Comparison of ENCODE assay signal across 8 cellular contexts in genomic region chr12:75480469-75480949, GRCh38. TPM values are rescaled to one million over a fixed set of nuclear protein-coding genes. Genes with fewer than 3 reads are reported as not detected.
DNase-seq lines count a peak whose midpoint lies in the region; ATAC-seq, FAIRE-seq and TF ChIP-seq lines count a peak whose summit lies in the region.

Gene GLIPR1, plus strand, starts transcription at chr12:75480755. Its CDS starts 126 bp downstream, at chr12:75480881.

- ATAC-seq in lower lobe of right lung = peak; percentile 87 to 91

- no peak for TF ChIP-seq POLR2A in H54 (IDR thresholded peaks at IDR 0.05; ENCODE audit: low read depth, low read length)

- peaks cover 13% of the 10 kb centered on the region for H3K4me1 ChIP-seq in MM.1S (ENCODE audit: low read length)
- peaks cover 43% of the 10 kb centered on the region for H3K4me1 ChIP-seq in lower lobe of right lung

- H3K9me2 ChIP-seq in MM.1S (replicated peaks; ENCODE audit: insufficient read depth, low read length) = no peaks in the 10 kb centered on the region

- no peaks in the 10 kb centered on the region for H4K20me1 ChIP-seq in MM.1S (ENCODE audit: insufficient read depth, low read length)

- DNase-seq in G401 (ENCODE audit: low spot score) (peak; percentile 64), H54 (ENCODE audit: insufficient read length, low spot score) (peak; percentile 42), MM.1S (peak; percentile 77), cerebellum (ENCODE audit: low spot score) (peak; percentile 8), lower lobe of right lung (peak; percentile 73), NCI-H1105 treated with DMSO at 0.1 percent for 48 hours (lab: John Stamatoyannopoulos, UW) (no peak)
- peak; percentile 58 for DNase-seq in activated CD4-positive, alpha-beta T cell treated with anti-CD3 and anti-CD28 coated beads for 24 hours (ENCODE audit: low read depth in 2 of 2)
- DNase-seq in stimulated activated CD4-positive, alpha-beta T cell treated with anti-CD3 and anti-CD28 coated beads, TNF-alpha, amount 100 ng/mL, for 1 hour (ENCODE audit: low read depth in 3 of 3, low spot score in 1 of 3) = peak; percentile 32 to 50 (median 48)

- H3K27me3 ChIP-seq in MM.1S (replicated peaks; ENCODE audit: insufficient read depth, low read length) = no peaks in the 10 kb centered on the region
- no peaks in the 10 kb centered on the region for H3K27me3 ChIP-seq in lower lobe of right lung (ENCODE audit: low read depth)

- peak within 1 kb of the TSS; percentile 73 for H3K27ac ChIP-seq in MM.1S (ENCODE audit: low read length)
- peak within 1 kb of the TSS; percentile 82 for H3K27ac ChIP-seq in lower lobe of right lung

- peak within 1 kb of the TSS; percentile 93 for H2AFZ ChIP-seq in MM.1S (ENCODE audit: low read length)

- no peaks in the 10 kb centered on the region for H3K36me3 ChIP-seq in MM.1S (replicated peaks; ENCODE audit: insufficient read depth, low read length)
- no peaks in the 10 kb centered on the region for H3K36me3 ChIP-seq in lower lobe of right lung

- peak within 1 kb of the TSS; percentile 79 for H3K4me3 ChIP-seq in MM.1S (ENCODE audit: low read length)
- peak within 1 kb of the TSS; percentile 48 for H3K4me3 ChIP-seq in lower lobe of right lung

- in situ Hi-C loops in G401 (cut with HindIII; ENCODE audit: low sequenced_read_pairs) = no loop called here

- peak within 1 kb of the TSS; percentile 87 for H3K4me2 ChIP-seq in MM.1S (ENCODE audit: low read depth, low read length)

- peaks cover 19% of the 10 kb centered on the region for H3F3A ChIP-seq in MM.1S (ENCODE audit: insufficient read depth, low read length)

- H3K79me2 ChIP-seq in MM.1S (ENCODE audit: low read length) = 0 out of 2 replicates have a peak, but pooled peaks cover 6% of the 10 kb centered on the region

- H3K9me3 ChIP-seq in MM.1S (replicated peaks; ENCODE audit: insufficient read depth, low read length) = no peaks in the 10 kb centered on the region
- H3K9me3 ChIP-seq in lower lobe of right lung = no peaks in the 10 kb centered on the region

- FAIRE-seq in H54 (lab: Jason Lieb, UNC) = peak; percentile 98

- no peak for TF ChIP-seq CTCF in MM.1S (IDR thresholded peaks at IDR 0.05; ENCODE audit: low read length)
- no peak for TF ChIP-seq CTCF in lower lobe of right lung (IDR thresholded peaks at IDR 0.05)

- peak within 1 kb of the TSS; percentile 64 for H3K9ac ChIP-seq in MM.1S (ENCODE audit: low read length)

- intact Hi-C loops in lower lobe of right lung (cut with DNase I) = no loop called here

RNA-seq across cellular contexts. Expression of gene GLIPR1, which starts in this region (rescaled TPM):
- total RNA-seq in G401 (2014; rRNA removed; shearing (Covaris generic)) = 0.64 and 0.68 TPM in 2 replicates
- 2.9 TPM for total RNA-seq in cerebellum
- 52.0 TPM for total RNA-seq in lower lobe of right lung

Comparison
In these comparisons a context has a peak if more than half of its experiments do, and no peak if none do; other contexts are left out.
1. RNA of gene GLIPR1 (total RNA-seq): 52.0 TPM in lower lobe of right lung (single experiment); 2.9 TPM in cerebellum (single experiment) and 0.64 to 0.68 TPM in G401; every median in the first group is over 10 times any median in the second.
2. Peak in DNase-seq in G401; RNA of the gene not detected or under 1 TPM.